In genomic region chr7:157446322-157446721, GRCh38 we compare ENCODE assay signal across 21 cellular contexts.
DNase-seq lines count a peak whose midpoint lies in the region; ATAC-seq and TF ChIP-seq lines count a peak whose summit lies in the region.
"Had no signal": no experiment of that assay in that cellular context is flagged by ENCODE, and none has a peak within 500 bp of the region (broad histone marks: within the 10 kb centered on the region; RNA-seq: fewer than 3 reads in every experiment).

No MANE protein-coding gene starts in this region.

- H3K4me3 ChIP-seq in suprapubic skin, result no peak overlapping the region
- H3K4me3 ChIP-seq: BLaER1 treated with 17β-estradiol and CSF1 and Interleukin-3, amounts not matched to agents 10 nM and 100 nM; K562; SJCRH30 had no signal

- no peaks in the 10 kb centered on the region for H3K27me3 ChIP-seq in suprapubic skin

- H3K9me3 ChIP-seq in suprapubic skin, result no peaks in the 10 kb centered on the region

- no peak overlapping the region for H3K4me3 Mint-ChIP-seq in activated T-cell treated with anti-CD3 and anti-CD28 coated beads, Interleukin-2, amount 50 U/mL, for 24 hours
- H3K4me3 Mint-ChIP-seq in osteocyte (ENCODE audit: unreplicated experiment), result no peak overlapping the region
- H3K4me3 Mint-ChIP-seq: CD4-positive, alpha-beta T cell had no signal

- no peaks in the 10 kb centered on the region for H3K9me3 Mint-ChIP-seq in activated T-cell treated with anti-CD3 and anti-CD28 coated beads, Interleukin-2, amount 50 U/mL, for 24 hours
- H3K9me3 Mint-ChIP-seq in osteocyte (ENCODE audit: unreplicated experiment), result no peaks in the 10 kb centered on the region
- H3K9me3 Mint-ChIP-seq: CD4-positive, alpha-beta T cell had no signal

- H3K27ac Mint-ChIP-seq in activated T-cell treated with anti-CD3 and anti-CD28 coated beads, Interleukin-2, amount 50 U/mL, for 24 hours, result no peak overlapping the region
- H3K27ac Mint-ChIP-seq in osteocyte (ENCODE audit: unreplicated experiment), result no peak overlapping the region
- H3K27ac Mint-ChIP-seq: CD4-positive, alpha-beta T cell had no signal

- no peaks in the 10 kb centered on the region for H3K36me3 ChIP-seq in suprapubic skin
- H3K36me3 ChIP-seq: BLaER1 treated with 17β-estradiol and CSF1 and Interleukin-3, amounts not matched to agents 10 nM and 100 nM; SJCRH30 had no signal

- no peaks in the 10 kb centered on the region for H3K4me1 Mint-ChIP-seq in activated T-cell treated with anti-CD3 and anti-CD28 coated beads, Interleukin-2, amount 50 U/mL, for 24 hours (ENCODE audit: low read depth)
- no peaks in the 10 kb centered on the region for H3K4me1 Mint-ChIP-seq in osteocyte (ENCODE audit: unreplicated experiment)

- no peaks in the 10 kb centered on the region for H3K36me3 Mint-ChIP-seq in activated T-cell treated with anti-CD3 and anti-CD28 coated beads, Interleukin-2, amount 50 U/mL, for 24 hours (ENCODE audit: low read depth)
- H3K36me3 Mint-ChIP-seq in osteocyte (ENCODE audit: unreplicated experiment), result no peaks in the 10 kb centered on the region

- CTCF ChIA-PET in HEK293T (lab: Yijun Ruan, JAX), result interaction anchor here (0.6 kb wide), 1 partner anchor 910 kb away, joined by 3 read pairs; no protein-coding TSS in a partner anchor

- 64% methylated on average over 6 of the region's 6 CpGs for WGBS in suprapubic skin

- H3K4me1 ChIP-seq in suprapubic skin, result no peaks in the 10 kb centered on the region
- H3K4me1 ChIP-seq: SJCRH30 had no signal

- DNase-seq in activated T-cell treated with anti-CD3 and anti-CD28 coated beads, Interleukin-2, amount 50 U/mL, for 24 hours, result peak; percentile 19
- no peak for DNase-seq in activated T-cell treated with anti-CD3 and anti-CD28 coated beads for 4 hours
- DNase-seq in epidermal melanocyte (ENCODE audit: insufficient read length, low spot score), result peak; percentile 15
- peak; percentile 71 for DNase-seq in osteocyte (ENCODE audit: extremely low spot score, unreplicated experiment)
- peak; percentile 40 to 49 for DNase-seq in suprapubic skin (ENCODE audit: low spot score in 2 of 2)
- DNase-seq in GOT3 (lab: John Stamatoyannopoulos, UW), result no peak
- DNase-seq in HEK293T (ENCODE audit: extremely low spot score), result no peak
- DNase-seq: CD4-positive, alpha-beta T cell; H7; Kasumi-1; NCI-H1092 treated with DMSO at 0.1 percent for 48 hours; NCI-H1436; NCI-H187; NCI-H2081 treated with DMSO at 0.1 percent for 48 hours; NCI-H2171 treated with DMSO at 0.1 percent for 48 hours; NCI-H345; NCI-H510A treated with DMSO at 0.1 percent for 48 hours had no signal

- no peaks in the 10 kb centered on the region for H3K27me3 Mint-ChIP-seq in activated T-cell treated with anti-CD3 and anti-CD28 coated beads, Interleukin-2, amount 50 U/mL, for 24 hours
- peaks cover 6% of the 10 kb centered on the region for H3K27me3 Mint-ChIP-seq in osteocyte (ENCODE audit: unreplicated experiment)
- H3K27me3 Mint-ChIP-seq: CD4-positive, alpha-beta T cell had no signal

- POLR2A ChIA-PET in HEK293T (lab: Yijun Ruan, JAX), result no interaction called here

- TF ChIP-seq CTCF in osteocyte (IDR thresholded peaks at IDR 0.05) (no peak), suprapubic skin (IDR thresholded peaks at IDR 0.05) (no peak)

- no peak for TF ChIP-seq EP300 in suprapubic skin (IDR thresholded peaks at IDR 0.05)

- no peak for TF ChIP-seq POLR2A in suprapubic skin (IDR thresholded peaks at IDR 0.05)

- H3K27ac ChIP-seq in suprapubic skin, result no peak overlapping the region
- H3K27ac ChIP-seq: BLaER1 treated with 17β-estradiol and CSF1 and Interleukin-3, amounts not matched to agents 10 nM and 100 nM; SJCRH30 had no signal

- ATAC-seq in GM21447 (IDR thresholded peaks at IDR 0.05; ENCODE audit: unreplicated experiment), result no peak

TF ChIP-seq in HEK293T, 16 proteins besides CTCF, POLR2A, EP300 and RAD21:
- TF ChIP-seq ELF4 (IDR thresholded peaks at IDR 0.05) (no peak), SUZ12 (IDR thresholded peaks at IDR 0.05) (no peak), FOXA1 (IDR thresholded peaks at IDR 0.05) (no peak), CTBP1 (IDR thresholded peaks at IDR 0.05; ENCODE audit: borderline replicate concordance) (no peak), LEF1 (IDR thresholded peaks at IDR 0.05; ENCODE audit: borderline replicate concordance) (no peak), BHLHE40 (IDR thresholded peaks at IDR 0.05; ENCODE audit: borderline replicate concordance) (no peak), ARNT (IDR thresholded peaks at IDR 0.05) (no peak)
TF ChIP-seq in HEK293T: peak in this region for 0.

Comparison
In these comparisons a context has a peak if more than half of its experiments do, and no peak if none do; other contexts are left out.
1. DNase-seq: peak in activated T-cell treated with anti-CD3 and anti-CD28 coated beads, Interleukin-2, amount 50 U/mL, for 24 hours (single experiment), epidermal melanocyte (single experiment), osteocyte (single experiment) and suprapubic skin (2 of 2); none in activated T-cell treated with anti-CD3 and anti-CD28 coated beads for 4 hours (single experiment), GOT3 (single experiment) and HEK293T (single experiment).